In genomic region chrX:109886122-109886761, GRCh38 we compare ENCODE assay signal across 8 cellular contexts.
A peak's percentile ranks its signal among the peaks of the same experiment; 100 is the strongest.
DNase-seq lines count a peak whose midpoint lies in the region; ATAC-seq and TF ChIP-seq lines count a peak whose summit lies in the region.

No MANE protein-coding gene starts in this region.

- DNase-seq in NK-92 treated with Interleukin-12 subunit alpha and Interleukin-12 subunit beta, amount 100 ng/mL, for 24 hours (lab: John Stamatoyannopoulos, UW) = peak; percentile 2
- DNase-seq in NK-92 (lab: John Stamatoyannopoulos, UW; ENCODE audit: unreplicated experiment) (no peak), HUDEP-2 (lab: John Stamatoyannopoulos, UW; ENCODE audit: unreplicated experiment in 76 of 76) (peak in 44 of 76 experiments; percentile 0 to 54 (median 14)), dermis blood vessel endothelial cell (peak; percentile 74), mucosa of descending colon (peak in 2 of 3 donors; percentile 24 to 47)

- intact Hi-C loops in mucosa of descending colon (cut with DNase I, micrococcal nuclease) = no loop called here

- ATAC-seq in SK-N-SH treated with all-trans-retinoic acid at 6 μM for 48 hours = peak; percentile 65; the same call in 2 of the 3 replicates
- ATAC-seq in mucosa of descending colon = peak; percentile 58
- ATAC-seq in HG03280 (IDR thresholded peaks at IDR 0.05; ENCODE audit: unreplicated experiment) = no peak
- ATAC-seq in GM21717 (IDR thresholded peaks at IDR 0.05; ENCODE audit: unreplicated experiment) = no peak

- no peak for TF ChIP-seq CTCF in mucosa of descending colon (IDR thresholded peaks at IDR 0.05)

- no peak overlapping the region for H3K4me3 ChIP-seq in mucosa of descending colon

- no peaks in the 10 kb centered on the region for H3K9me3 ChIP-seq in mucosa of descending colon

- H3K4me1 ChIP-seq in mucosa of descending colon (ENCODE audit: low read depth) = no peaks in the 10 kb centered on the region

- no peaks in the 10 kb centered on the region for H3K36me3 ChIP-seq in mucosa of descending colon (ENCODE audit: low read depth)

TF ChIP-seq in SK-N-SH treated with all-trans-retinoic acid at 6 μM for 48 hours, 23 proteins besides CTCF, POLR2A, EP300 and RAD21:
- no peak for TF ChIP-seq BACH2 (CRISPR knock-in tag; IDR thresholded peaks at IDR 0.05; ENCODE audit: borderline replicate concordance)
TF ChIP-seq in SK-N-SH treated with all-trans-retinoic acid at 6 μM for 48 hours: peak in this region for 0.

Comparison
In these comparisons a context has a peak if more than half of its experiments do, and no peak if none do; other contexts are left out.
1. ATAC-seq: peak in SK-N-SH treated with all-trans-retinoic acid at 6 μM for 48 hours (single experiment) and mucosa of descending colon (single experiment); none in HG03280 (single experiment) and GM21717 (single experiment).